In genomic region chr1:31476891-31477846, GRCh38 we compare ENCODE assay signal across 1 cellular context.
TF ChIP-seq lines count a peak whose summit lies in the region.

No MANE protein-coding gene starts in this region.

TF ChIP-seq in K562, 482 proteins besides CTCF, POLR2A, EP300 and RAD21 (continued from another document):
- TF ChIP-seq E2F8 (IDR thresholded peaks at IDR 0.05; ENCODE audit: low read depth, partially characterized antibody) (no peak), ZNF146 (CRISPR knock-in tag; IDR thresholded peaks at IDR 0.05; ENCODE audit: unreplicated experiment) (no peak), NFATC3 (IDR thresholded peaks at IDR 0.05) (no peak), BACH1 (tag; IDR thresholded peaks at IDR 0.05) (peak; percentile 74; the same call in 1 of the 2 replicates), MXD1 (CRISPR knock-in tag; IDR thresholded peaks at IDR 0.05; ENCODE audit: borderline replicate concordance, poor library complexity, severe bottlenecking) (no peak), BHLHE40 (IDR thresholded peaks at IDR 0.05; ENCODE audit: low read length) (no peak), C11orf30 (IDR thresholded peaks at IDR 0.05; ENCODE audit: low read depth) (no peak), PHF20 (IDR thresholded peaks at IDR 0.05; ENCODE audit: partially characterized antibody) (no peak), ZNF121 (CRISPR knock-in tag; conservative IDR thresholded peaks at IDR 0.05) (no peak), CBFA2T3 (IDR thresholded peaks at IDR 0.05) (0 out of 2 replicates have a peak, but pooled peaks have one; percentile 7), JUND (IDR thresholded peaks at IDR 0.05; ENCODE audit: borderline replicate concordance, low read depth, low read length) (no peak), JUND (tag; IDR thresholded peaks at IDR 0.05; ENCODE audit: borderline replicate concordance, low read depth, low read length) (no peak), TEAD1 (CRISPR knock-in tag; IDR thresholded peaks at IDR 0.05) (0 out of 4 replicates have a peak, but pooled peaks of 1 of the 2 experiments have one; percentile 41), TBL1XR1 (IDR thresholded peaks at IDR 0.05; ENCODE audit: low read length in 2 of 2) (no peak), NR2F6 (CRISPR knock-in tag; IDR thresholded peaks at IDR 0.05) (no peak), DMBX1 (CRISPR knock-in tag; IDR thresholded peaks at IDR 0.05; ENCODE audit: borderline replicate concordance) (peak; percentile 41; the same call in 1 of the 2 replicates), TGIF2 (CRISPR knock-in tag; IDR thresholded peaks at IDR 0.05) (no peak), HDAC8 (tag; IDR thresholded peaks at IDR 0.05) (0 out of 2 replicates have a peak, but pooled peaks have one; percentile 26), TARDBP (IDR thresholded peaks at IDR 0.05) (no peak), ZNF175 (CRISPR knock-in tag; IDR thresholded peaks at IDR 0.05; ENCODE audit: low read depth) (peak; percentile 20; the same call in 1 of the 2 replicates), ZNF354B (CRISPR knock-in tag; IDR thresholded peaks at IDR 0.05) (no peak), SMAD2 (IDR thresholded peaks at IDR 0.05; ENCODE audit: low read depth, low read length) (no peak), NFIC (IDR thresholded peaks at IDR 0.05) (peak; percentile 74), MAFF (IDR thresholded peaks at IDR 0.05; ENCODE audit: low read length) (no peak), MAFG (tag; conservative IDR thresholded peaks at IDR 0.05) (no peak), VEZF1 (CRISPR knock-in tag; IDR thresholded peaks at IDR 0.05) (peak; percentile 64; the same call in 1 of the 2 replicates), NFRKB (IDR thresholded peaks at IDR 0.05; ENCODE audit: low read depth) (no peak), GABPB1 (CRISPR knock-in tag; IDR thresholded peaks at IDR 0.05) (no peak), RBFOX2 (IDR thresholded peaks at IDR 0.05; ENCODE audit: low read depth, low read length) (no peak), RHOXF2B (CRISPR knock-in tag; conservative IDR thresholded peaks at IDR 0.05) (no peak), ZNF76 (CRISPR knock-in tag; IDR thresholded peaks at IDR 0.05; ENCODE audit: borderline replicate concordance) (peak; percentile 53; the same call in 1 of the 2 replicates), ZNF395 (CRISPR knock-in tag; IDR thresholded peaks at IDR 0.05) (peak; percentile 52; the same call in 1 of the 2 replicates), SMAD3 (CRISPR knock-in tag; conservative IDR thresholded peaks at IDR 0.05) (0 out of 2 replicates have a peak, but pooled peaks have one; percentile 16)
- TF ChIP-seq, protein P1, sequence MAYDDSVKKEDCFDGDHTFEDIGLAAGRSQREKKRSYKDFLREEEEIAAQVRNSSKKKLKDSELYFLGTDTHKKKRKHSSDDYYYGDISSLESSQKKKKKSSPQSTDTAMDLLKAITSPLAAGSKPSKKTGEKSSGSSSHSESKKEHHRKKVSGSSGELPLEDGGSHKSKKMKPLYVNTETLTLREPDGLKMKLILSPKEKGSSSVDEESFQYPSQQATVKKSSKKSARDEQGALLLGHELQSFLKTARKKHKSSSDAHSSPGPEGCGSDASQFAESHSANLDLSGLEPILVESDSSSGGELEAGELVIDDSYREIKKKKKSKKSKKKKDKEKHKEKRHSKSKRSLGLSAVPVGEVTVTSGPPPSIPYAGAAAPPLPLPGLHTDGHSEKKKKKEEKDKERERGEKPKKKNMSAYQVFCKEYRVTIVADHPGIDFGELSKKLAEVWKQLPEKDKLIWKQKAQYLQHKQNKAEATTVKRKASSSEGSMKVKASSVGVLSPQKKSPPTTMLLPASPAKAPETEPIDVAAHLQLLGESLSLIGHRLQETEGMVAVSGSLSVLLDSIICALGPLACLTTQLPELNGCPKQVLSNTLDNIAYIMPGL (CRISPR knock-in tag; IDR thresholded peaks at IDR 0.05), result no peak
- TF ChIP-seq, protein P2, sequence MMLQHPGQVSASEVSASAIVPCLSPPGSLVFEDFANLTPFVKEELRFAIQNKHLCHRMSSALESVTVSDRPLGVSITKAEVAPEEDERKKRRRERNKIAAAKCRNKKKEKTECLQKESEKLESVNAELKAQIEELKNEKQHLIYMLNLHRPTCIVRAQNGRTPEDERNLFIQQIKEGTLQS (IDR thresholded peaks at IDR 0.05), result no peak
- TF ChIP-seq, protein P2 (CRISPR knock-in tag; conservative IDR thresholded peaks at IDR 0.05), result no peak
- TF ChIP-seq, protein P3, sequence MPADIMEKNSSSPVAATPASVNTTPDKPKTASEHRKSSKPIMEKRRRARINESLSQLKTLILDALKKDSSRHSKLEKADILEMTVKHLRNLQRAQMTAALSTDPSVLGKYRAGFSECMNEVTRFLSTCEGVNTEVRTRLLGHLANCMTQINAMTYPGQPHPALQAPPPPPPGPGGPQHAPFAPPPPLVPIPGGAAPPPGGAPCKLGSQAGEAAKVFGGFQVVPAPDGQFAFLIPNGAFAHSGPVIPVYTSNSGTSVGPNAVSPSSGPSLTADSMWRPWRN (IDR thresholded peaks at IDR 0.05; ENCODE audit: low read depth), result no peak
- TF ChIP-seq, protein P4, sequence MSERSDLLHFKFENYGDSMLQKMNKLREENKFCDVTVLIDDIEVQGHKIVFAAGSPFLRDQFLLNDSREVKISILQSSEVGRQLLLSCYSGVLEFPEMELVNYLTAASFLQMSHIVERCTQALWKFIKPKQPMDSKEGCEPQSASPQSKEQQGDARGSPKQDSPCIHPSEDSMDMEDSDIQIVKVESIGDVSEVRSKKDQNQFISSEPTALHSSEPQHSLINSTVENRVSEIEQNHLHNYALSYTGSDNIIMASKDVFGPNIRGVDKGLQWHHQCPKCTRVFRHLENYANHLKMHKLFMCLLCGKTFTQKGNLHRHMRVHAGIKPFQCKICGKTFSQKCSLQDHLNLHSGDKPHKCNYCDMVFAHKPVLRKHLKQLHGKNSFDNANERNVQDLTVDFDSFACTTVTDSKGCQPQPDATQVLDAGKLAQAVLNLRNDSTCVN (CRISPR knock-in tag; IDR thresholded peaks at IDR 0.05), result no peak
- TF ChIP-seq, protein P5, sequence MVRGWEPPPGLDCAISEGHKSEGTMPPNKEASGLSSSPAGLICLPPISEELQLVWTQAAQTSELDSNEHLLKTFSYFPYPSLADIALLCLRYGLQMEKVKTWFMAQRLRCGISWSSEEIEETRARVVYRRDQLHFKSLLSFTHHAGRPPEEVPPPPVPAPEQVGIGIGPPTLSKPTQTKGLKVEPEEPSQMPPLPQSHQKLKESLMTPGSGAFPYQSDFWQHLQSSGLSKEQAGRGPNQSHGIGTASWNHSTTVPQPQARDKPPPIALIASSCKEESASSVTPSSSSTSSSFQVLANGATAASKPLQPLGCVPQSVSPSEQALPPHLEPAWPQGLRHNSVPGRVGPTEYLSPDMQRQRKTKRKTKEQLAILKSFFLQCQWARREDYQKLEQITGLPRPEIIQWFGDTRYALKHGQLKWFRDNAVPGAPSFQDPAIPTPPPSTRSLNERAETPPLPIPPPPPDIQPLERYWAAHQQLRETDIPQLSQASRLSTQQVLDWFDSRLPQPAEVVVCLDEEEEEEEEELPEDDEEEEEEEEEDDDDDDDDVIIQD (CRISPR knock-in tag; IDR thresholded peaks at IDR 0.05), result no peak
- TF ChIP-seq, protein P6, sequence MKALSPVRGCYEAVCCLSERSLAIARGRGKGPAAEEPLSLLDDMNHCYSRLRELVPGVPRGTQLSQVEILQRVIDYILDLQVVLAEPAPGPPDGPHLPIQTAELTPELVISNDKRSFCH (CRISPR knock-in tag; IDR thresholded peaks at IDR 0.05), result no peak
- TF ChIP-seq, protein P6 (tag; IDR thresholded peaks at IDR 0.05), result no peak
- TF ChIP-seq, protein P7, sequence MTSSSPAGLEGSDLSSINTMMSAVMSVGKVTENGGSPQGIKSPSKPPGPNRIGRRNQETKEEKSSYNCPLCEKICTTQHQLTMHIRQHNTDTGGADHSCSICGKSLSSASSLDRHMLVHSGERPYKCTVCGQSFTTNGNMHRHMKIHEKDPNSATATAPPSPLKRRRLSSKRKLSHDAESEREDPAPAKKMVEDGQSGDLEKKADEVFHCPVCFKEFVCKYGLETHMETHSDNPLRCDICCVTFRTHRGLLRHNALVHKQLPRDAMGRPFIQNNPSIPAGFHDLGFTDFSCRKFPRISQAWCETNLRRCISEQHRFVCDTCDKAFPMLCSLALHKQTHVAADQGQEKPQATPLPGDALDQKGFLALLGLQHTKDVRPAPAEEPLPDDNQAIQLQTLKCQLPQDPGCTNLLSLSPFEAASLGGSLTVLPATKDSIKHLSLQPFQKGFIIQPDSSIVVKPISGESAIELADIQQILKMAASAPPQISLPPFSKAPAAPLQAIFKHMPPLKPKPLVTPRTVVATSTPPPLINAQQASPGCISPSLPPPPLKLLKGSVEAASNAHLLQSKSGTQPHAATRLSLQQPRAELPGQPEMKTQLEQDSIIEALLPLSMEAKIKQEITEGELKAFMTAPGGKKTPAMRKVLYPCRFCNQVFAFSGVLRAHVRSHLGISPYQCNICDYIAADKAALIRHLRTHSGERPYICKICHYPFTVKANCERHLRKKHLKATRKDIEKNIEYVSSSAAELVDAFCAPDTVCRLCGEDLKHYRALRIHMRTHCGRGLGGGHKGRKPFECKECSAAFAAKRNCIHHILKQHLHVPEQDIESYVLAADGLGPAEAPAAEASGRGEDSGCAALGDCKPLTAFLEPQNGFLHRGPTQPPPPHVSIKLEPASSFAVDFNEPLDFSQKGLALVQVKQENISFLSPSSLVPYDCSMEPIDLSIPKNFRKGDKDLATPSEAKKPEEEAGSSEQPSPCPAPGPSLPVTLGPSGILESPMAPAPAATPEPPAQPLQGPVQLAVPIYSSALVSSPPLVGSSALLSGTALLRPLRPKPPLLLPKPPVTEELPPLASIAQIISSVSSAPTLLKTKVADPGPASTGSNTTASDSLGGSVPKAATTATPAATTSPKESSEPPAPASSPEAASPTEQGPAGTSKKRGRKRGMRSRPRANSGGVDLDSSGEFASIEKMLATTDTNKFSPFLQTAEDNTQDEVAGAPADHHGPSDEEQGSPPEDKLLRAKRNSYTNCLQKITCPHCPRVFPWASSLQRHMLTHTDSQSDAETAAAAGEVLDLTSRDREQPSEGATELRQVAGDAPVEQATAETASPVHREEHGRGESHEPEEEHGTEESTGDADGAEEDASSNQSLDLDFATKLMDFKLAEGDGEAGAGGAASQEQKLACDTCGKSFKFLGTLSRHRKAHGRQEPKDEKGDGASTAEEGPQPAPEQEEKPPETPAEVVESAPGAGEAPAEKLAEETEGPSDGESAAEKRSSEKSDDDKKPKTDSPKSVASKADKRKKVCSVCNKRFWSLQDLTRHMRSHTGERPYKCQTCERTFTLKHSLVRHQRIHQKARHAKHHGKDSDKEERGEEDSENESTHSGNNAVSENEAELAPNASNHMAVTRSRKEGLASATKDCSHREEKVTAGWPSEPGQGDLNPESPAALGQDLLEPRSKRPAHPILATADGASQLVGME (CRISPR knock-in tag; IDR thresholded peaks at IDR 0.05), result 0 out of 2 replicates have a peak, but pooled peaks have one; percentile 50
